Comparison of ENCODE assay signal across 19 cellular contexts in genomic region chr10:131905279-131905595, GRCh38. TPM values are rescaled to one million over a fixed set of nuclear protein-coding genes. Genes with fewer than 3 reads are reported as not detected.
DNase-seq lines count a peak whose midpoint lies in the region; ATAC-seq and TF ChIP-seq lines count a peak whose summit lies in the region.
"Had no signal": no experiment of that assay in that cellular context is flagged by ENCODE, and none has a peak within 500 bp of the region (broad histone marks: within the 10 kb centered on the region; RNA-seq: fewer than 3 reads in every experiment).

No MANE protein-coding gene starts in this region.

- peak overlapping the region; percentile 94 for H3K27ac Mint-ChIP-seq in activated CD8-positive, alpha-beta memory T cell treated with anti-CD3 and anti-CD28 coated beads, Interleukin-2, amount 10 ng/mL, durations not matched to agents 7 days and 5 days

- CTCF ChIA-PET in activated CD8-positive, alpha-beta memory T cell treated with anti-CD3 and anti-CD28 coated beads, Interleukin-2, amount 10 ng/mL, durations not matched to agents 7 days and 5 days (lab: Charles Lee): interaction anchor here (0.5 to 2.2 kb wide), 7 partner anchors 8 to 118 kb away, joined by 3 to 6 read pairs (median 4); partner anchors contain the start of gene BNIP3

- no peak overlapping the region for H3K9ac ChIP-seq in neural cell (ENCODE audit: low read length)

- no peak for TF ChIP-seq EP300 in neural cell (conservative IDR thresholded peaks at IDR 0.05; ENCODE audit: poor library complexity, severe bottlenecking)

- no peaks in the 10 kb centered on the region for H3F3A ChIP-seq in neural cell (ENCODE audit: insufficient read depth, low read length, poor library complexity, severe bottlenecking)

- no peaks in the 10 kb centered on the region for H3K27me3 ChIP-seq in neural cell (ENCODE audit: insufficient read depth, low read depth, low read length)

- peak overlapping the region; percentile 66 for H3K4me3 Mint-ChIP-seq in activated CD8-positive, alpha-beta memory T cell treated with anti-CD3 and anti-CD28 coated beads, Interleukin-2, amount 10 ng/mL, durations not matched to agents 7 days and 5 days

- ATAC-seq in activated CD8-positive, alpha-beta memory T cell treated with anti-CD3 and anti-CD28 coated beads, Interleukin-2, amount 10 ng/mL, durations not matched to agents 7 days and 5 days: no peak
- no peak for ATAC-seq in HG02759 (IDR thresholded peaks at IDR 0.05; ENCODE audit: unreplicated experiment)
- ATAC-seq: SK-N-SH treated with all-trans-retinoic acid at 6 μM for 48 hours had no signal

- H3K27me3 Mint-ChIP-seq in activated CD8-positive, alpha-beta memory T cell treated with anti-CD3 and anti-CD28 coated beads, Interleukin-2, amount 10 ng/mL, durations not matched to agents 7 days and 5 days: no peaks in the 10 kb centered on the region

- H3K79me2 ChIP-seq in neural cell (replicated peaks; ENCODE audit: insufficient read depth, low read length): peaks cover 73% of the 10 kb centered on the region

- no peak overlapping the region for H3K4me2 ChIP-seq in neural cell (ENCODE audit: low read length)

- no peak for DNase-seq in activated CD8-positive, alpha-beta memory T cell treated with anti-CD3 and anti-CD28 coated beads, Interleukin-2, amount 10 ng/mL, durations not matched to agents 7 days and 5 days
- DNase-seq in activated CD8-positive, alpha-beta memory T cell treated with anti-CD3 and anti-CD28 coated beads for 24 hours: no peak
- DNase-seq in LNCaP clone FGC (ENCODE audit: low read depth): no peak
- peak; percentile 26 for DNase-seq in amniotic epithelial cell (ENCODE audit: low read depth)
- no peak for DNase-seq in NCI-H446 treated with DMSO at 0.1 percent for 48 hours (lab: John Stamatoyannopoulos, UW)
- DNase-seq in NCI-H2081 (lab: John Stamatoyannopoulos, UW): no peak
- DNase-seq: activated CD4-positive, CD25-positive, alpha-beta regulatory T cell; Calu3; GF-D8; hypothalamus; Kasumi-1; NCI-H1930; NCI-H524 treated with DMSO at 0.1 percent for 48 hours; OCI-M1; retina had no signal

- no peak overlapping the region for H3K27ac ChIP-seq in neural cell (ENCODE audit: low read length)

- no peak for TF ChIP-seq RAD21 in neural cell (conservative IDR thresholded peaks at IDR 0.05)

- H3K4me3 ChIP-seq in LNCaP clone FGC (ENCODE audit: low read depth, low read length) (peak overlapping the region; percentile 25; the same call in 1 of the 2 replicates), neural cell (ENCODE audit: low read length) (peak overlapping the region; percentile 18)

- no peaks in the 10 kb centered on the region for H3K9me2 ChIP-seq in neural cell (ENCODE audit: insufficient read depth, low read length)

- H3K36me3 ChIP-seq in neural cell (ENCODE audit: insufficient read depth, low read length): no peaks in the 10 kb centered on the region

- H4K20me1 ChIP-seq in neural cell (ENCODE audit: insufficient read depth): no peaks in the 10 kb centered on the region

- H2AFZ ChIP-seq in neural cell (ENCODE audit: low read depth, low read length): no peak overlapping the region

- TF ChIP-seq CTCF in LNCaP clone FGC (IDR thresholded peaks at IDR 0.05; ENCODE audit: control insufficient read depth, extremely low read depth, insufficient read depth): no peak
- no peak for TF ChIP-seq CTCF in neural cell (IDR thresholded peaks at IDR 0.05; ENCODE audit: poor library complexity, severe bottlenecking)

- no peaks in the 10 kb centered on the region for H3K9me3 Mint-ChIP-seq in activated CD8-positive, alpha-beta memory T cell treated with anti-CD3 and anti-CD28 coated beads, Interleukin-2, amount 10 ng/mL, durations not matched to agents 7 days and 5 days (ENCODE audit: low read depth)
- H3K9me3 Mint-ChIP-seq: activated T-helper 1 cell treated with anti-CD3 and anti-CD28 coated beads, Interleukin-12 subunit alpha, Interleukin-12 subunit beta, Interleukin-2, Interleukin-4 antibody, amounts not matched to agents 30 ng/mL and 10 ng/mL and 1 ng/mL, durations not matched to agents 14 hours and 24 hours and 36 hours had no signal

- H3K36me3 Mint-ChIP-seq in activated CD8-positive, alpha-beta memory T cell treated with anti-CD3 and anti-CD28 coated beads, Interleukin-2, amount 10 ng/mL, durations not matched to agents 7 days and 5 days: peaks cover 26% of the 10 kb centered on the region

- H3K9me3 ChIP-seq in neural cell (ENCODE audit: low read length): no peaks in the 10 kb centered on the region

- H3K4me1 Mint-ChIP-seq in activated CD8-positive, alpha-beta memory T cell treated with anti-CD3 and anti-CD28 coated beads, Interleukin-2, amount 10 ng/mL, durations not matched to agents 7 days and 5 days: peaks cover 59% of the 10 kb centered on the region

TF ChIP-seq in neural cell, 6 proteins besides CTCF, POLR2A, EP300 and RAD21:
- no peak for TF ChIP-seq EZH2 (IDR thresholded peaks at IDR 0.05; ENCODE audit: borderline replicate concordance, insufficient read depth, low read length, poor library complexity, severe bottlenecking)
- TF ChIP-seq MXI1 (conservative IDR thresholded peaks at IDR 0.05; ENCODE audit: poor library complexity, severe bottlenecking): no peak
- no peak for TF ChIP-seq TAF1 (IDR thresholded peaks at IDR 0.05; ENCODE audit: low read depth)
- TF ChIP-seq SMC3 (conservative IDR thresholded peaks at IDR 0.05; ENCODE audit: poor library complexity): no peak
- TF ChIP-seq POLR2AphosphoS5 (IDR thresholded peaks at IDR 0.05): no peak

RNA-seq across cellular contexts. Expression of gene PPP2R2D, which starts 4.4 kb away (rescaled TPM):
- 10 to 100 TPM; 36.0 to 41.9 TPM for total RNA-seq in activated CD8-positive, alpha-beta memory T cell treated with anti-CD3 and anti-CD28 coated beads, Interleukin-2, amount 10 ng/mL, durations not matched to agents 7 days and 5 days
- polyA plus RNA-seq in neural cell: 64.5 and 71.7 TPM in 2 replicates
- polyA minus RNA-seq in neural cell: 80.8 and 86.6 TPM in 2 replicates
